In genomic region chr16:25066426-25066746, GRCh38 we compare ENCODE assay signal across 8 cellular contexts. TPM values are rescaled to one million over a fixed set of nuclear protein-coding genes. Genes with fewer than 3 reads are reported as not detected.
DNase-seq lines count a peak whose midpoint lies in the region; ATAC-seq and TF ChIP-seq lines count a peak whose summit lies in the region.

No MANE protein-coding gene starts in this region.

- no peak overlapping the region for H3K27ac ChIP-seq in HEK293 (ENCODE audit: extremely low read depth, low read depth, low read length)

- CTCF ChIA-PET in HEK293 (lab: Yijun Ruan, JAX): interaction anchor here (1.3 kb wide), 1 partner anchor 40 kb away, joined by 4 read pairs; no protein-coding TSS in a partner anchor
- CTCF ChIA-PET in activated CD8-positive, alpha-beta T cell treated with anti-CD3 and anti-CD28 coated beads, Interleukin-2, amount 10 ng/mL, durations not matched to agents 7 days and 5 days (lab: Charles Lee): interaction anchor here (1.0 to 3.7 kb wide), 9 partner anchors 9 to 159 kb away, joined by 3 to 25 read pairs (median 4); no protein-coding TSS in a partner anchor

- DNase-seq in activated CD8-positive, alpha-beta T cell treated with anti-CD3 and anti-CD28 coated beads, Interleukin-2, amount 10 ng/mL, durations not matched to agents 7 days and 5 days: no peak
- no peak for DNase-seq in stimulated activated naive B cell treated with anti-CD40 and anti-IgM and Interleukin-4, amounts not matched to agents 10 μg/mL and 1 μg/mL and 100 μg/mL, for 72 hours
- DNase-seq in central memory CD4-positive, alpha-beta T cell: no peak
- no peak for DNase-seq in AML-193 (lab: John Stamatoyannopoulos, UW)

- H3K4me1 Mint-ChIP-seq in activated CD8-positive, alpha-beta T cell treated with anti-CD3 and anti-CD28 coated beads, Interleukin-2, amount 10 ng/mL, durations not matched to agents 7 days and 5 days (ENCODE audit: low read depth): peaks cover 55% of the 10 kb centered on the region
- peaks cover 37 to 61% of the 10 kb centered on the region in 2 donors for H3K4me1 Mint-ChIP-seq in stimulated activated naive B cell treated with anti-CD40 and anti-IgM and Interleukin-4, amounts not matched to agents 10 μg/mL and 1 μg/mL and 100 μg/mL, for 72 hours

- H3K27me3 Mint-ChIP-seq in activated CD8-positive, alpha-beta T cell treated with anti-CD3 and anti-CD28 coated beads, Interleukin-2, amount 10 ng/mL, durations not matched to agents 7 days and 5 days (ENCODE audit: low read depth): no peaks in the 10 kb centered on the region
- no peaks in the 10 kb centered on the region for H3K27me3 Mint-ChIP-seq in stimulated activated naive B cell treated with anti-CD40 and anti-IgM and Interleukin-4, amounts not matched to agents 10 μg/mL and 1 μg/mL and 100 μg/mL, for 72 hours

- POLR2A ChIA-PET in HEK293 (lab: Yijun Ruan, JAX): interaction anchor here (0.6 to 1.7 kb wide), 10 partner anchors 10 to 1313 kb away, joined by 3 to 12 read pairs (median 3); partner anchors contain the start of genes ARHGAP17 and LCMT1
- POLR2A ChIA-PET in activated CD8-positive, alpha-beta T cell treated with anti-CD3 and anti-CD28 coated beads, Interleukin-2, amount 10 ng/mL, durations not matched to agents 7 days and 5 days (lab: Charles Lee): interaction anchor here (0.6 to 4.0 kb wide), 17 partner anchors 8 to 89 kb away, joined by 3 to 44 read pairs (median 5); partner anchors contain the start of gene LCMT1

- no peak for TF ChIP-seq CTCF in HEK293 (tag by site-specific recombination; IDR thresholded peaks at IDR 0.05)

- H3K9me3 ChIP-seq in HEK293 (ENCODE audit: control insufficient read depth, insufficient read depth, low read depth, low read length) (no peaks in the 10 kb centered on the region), iPS-18c (ENCODE audit: control insufficient read depth, insufficient read depth, low read length) (no peaks in the 10 kb centered on the region)

- peak overlapping the region; percentile 16; the same call in 1 of the 2 replicates for H3K4me3 ChIP-seq in HEK293 (ENCODE audit: low read depth, low read length)
- peak overlapping the region; percentile 38; the same call in 1 of the 2 replicates for H3K4me3 ChIP-seq in iPS-18c (ENCODE audit: insufficient read depth, low read depth, low read length)

- ATAC-seq in activated CD8-positive, alpha-beta T cell treated with anti-CD3 and anti-CD28 coated beads, Interleukin-2, amount 10 ng/mL, durations not matched to agents 7 days and 5 days: no peak
- ATAC-seq in stimulated activated naive B cell treated with anti-CD40 and anti-IgM and Interleukin-4, amounts not matched to agents 10 μg/mL and 1 μg/mL and 100 μg/mL, for 72 hours (replicated peaks): no peak
- ATAC-seq in HG03025 (IDR thresholded peaks at IDR 0.05; ENCODE audit: low FRiP score, unreplicated experiment) (no peak), GM21737 (IDR thresholded peaks at IDR 0.05; ENCODE audit: unreplicated experiment) (no peak)

- no peaks in the 10 kb centered on the region for H3K9me3 Mint-ChIP-seq in activated CD8-positive, alpha-beta T cell treated with anti-CD3 and anti-CD28 coated beads, Interleukin-2, amount 10 ng/mL, durations not matched to agents 7 days and 5 days (ENCODE audit: insufficient read depth)
- H3K9me3 Mint-ChIP-seq in stimulated activated naive B cell treated with anti-CD40 and anti-IgM and Interleukin-4, amounts not matched to agents 10 μg/mL and 1 μg/mL and 100 μg/mL, for 72 hours: no peaks in the 10 kb centered on the region

- peak overlapping the region; percentile 84 for H3K4me3 Mint-ChIP-seq in activated CD8-positive, alpha-beta T cell treated with anti-CD3 and anti-CD28 coated beads, Interleukin-2, amount 10 ng/mL, durations not matched to agents 7 days and 5 days
- peak overlapping the region; percentile 79 to 87 for H3K4me3 Mint-ChIP-seq in stimulated activated naive B cell treated with anti-CD40 and anti-IgM and Interleukin-4, amounts not matched to agents 10 μg/mL and 1 μg/mL and 100 μg/mL, for 72 hours

- peaks cover 16% of the 10 kb centered on the region for H3K36me3 Mint-ChIP-seq in activated CD8-positive, alpha-beta T cell treated with anti-CD3 and anti-CD28 coated beads, Interleukin-2, amount 10 ng/mL, durations not matched to agents 7 days and 5 days (ENCODE audit: low read depth)
- peaks cover 0 to 1% of the 10 kb centered on the region in 2 donors for H3K36me3 Mint-ChIP-seq in stimulated activated naive B cell treated with anti-CD40 and anti-IgM and Interleukin-4, amounts not matched to agents 10 μg/mL and 1 μg/mL and 100 μg/mL, for 72 hours

- H3K27ac Mint-ChIP-seq in activated CD8-positive, alpha-beta T cell treated with anti-CD3 and anti-CD28 coated beads, Interleukin-2, amount 10 ng/mL, durations not matched to agents 7 days and 5 days: peak overlapping the region; percentile 87
- peak overlapping the region; percentile 92 for H3K27ac Mint-ChIP-seq in stimulated activated naive B cell treated with anti-CD40 and anti-IgM and Interleukin-4, amounts not matched to agents 10 μg/mL and 1 μg/mL and 100 μg/mL, for 72 hours

- no peaks in the 10 kb centered on the region for H3K36me3 ChIP-seq in HEK293 (ENCODE audit: control insufficient read depth in 2 of 2, insufficient read depth in 1 of 2, low read length in 2 of 2)

- H3K4me1 ChIP-seq in HEK293 (ENCODE audit: control insufficient read depth, insufficient read depth, low read length): no peaks in the 10 kb centered on the region

TF ChIP-seq in HEK293, 187 proteins besides CTCF, POLR2A, EP300 and RAD21 (continues in another document):
- no peak for TF ChIP-seq ZBTB11 (tag by site-specific recombination; conservative IDR thresholded peaks at IDR 0.05; ENCODE audit: low read depth)
- no peak for TF ChIP-seq GFI1B (tag by site-specific recombination; IDR thresholded peaks at IDR 0.05)
- TF ChIP-seq, protein P1, sequence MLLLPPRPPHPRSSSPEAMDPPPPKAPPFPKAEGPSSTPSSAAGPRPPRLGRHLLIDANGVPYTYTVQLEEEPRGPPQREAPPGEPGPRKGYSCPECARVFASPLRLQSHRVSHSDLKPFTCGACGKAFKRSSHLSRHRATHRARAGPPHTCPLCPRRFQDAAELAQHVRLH (tag by site-specific recombination; IDR thresholded peaks at IDR 0.05): no peak
- TF ChIP-seq ZNF266 (tag by site-specific recombination; IDR thresholded peaks at IDR 0.05; ENCODE audit: low read depth): no peak
- TF ChIP-seq ZNF530 (tag by site-specific recombination; IDR thresholded peaks at IDR 0.05; ENCODE audit: low read depth): no peak
- no peak for TF ChIP-seq ZNF48 (tag by site-specific recombination; IDR thresholded peaks at IDR 0.05)
- TF ChIP-seq ZNF138 (tag by site-specific recombination; IDR thresholded peaks at IDR 0.05; ENCODE audit: borderline replicate concordance): no peak

RNA-seq across cellular contexts. Expression of gene LCMT1, which starts 45.2 kb away (rescaled TPM):
- total RNA-seq in activated CD8-positive, alpha-beta T cell treated with anti-CD3 and anti-CD28 coated beads, Interleukin-2, amount 10 ng/mL, durations not matched to agents 7 days and 5 days: 10 to 100 TPM; 37.9 to 41.3 TPM

RNA-seq across cellular contexts. Expression of gene ARHGAP17, which starts 51.2 kb away (rescaled TPM):
- 10 to 100 TPM; 72.4 to 75.8 TPM for total RNA-seq in activated CD8-positive, alpha-beta T cell treated with anti-CD3 and anti-CD28 coated beads, Interleukin-2, amount 10 ng/mL, durations not matched to agents 7 days and 5 days
